ENCODE assay signal across 29 cellular contexts in the genomic region with DNA sequence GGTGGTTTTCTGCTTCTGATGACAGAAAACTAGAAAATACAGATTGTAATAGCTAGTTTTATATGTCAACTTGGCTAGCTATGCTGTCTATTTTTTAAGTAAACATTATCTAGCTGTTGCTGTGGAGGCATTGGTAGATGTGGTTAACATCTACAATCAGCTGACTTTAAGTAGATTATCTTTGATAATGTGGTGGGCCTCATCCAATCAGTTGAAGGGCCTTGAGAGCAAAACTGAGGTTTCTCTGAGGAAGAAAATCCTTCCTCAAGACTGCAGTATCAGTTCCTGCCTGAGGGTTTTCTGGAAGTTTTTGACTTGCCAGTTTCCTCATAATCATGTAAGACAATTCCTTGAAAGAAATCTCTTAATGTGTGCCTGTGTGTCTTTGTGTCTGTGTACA.
"Had no signal": no experiment of that assay in that cellular context is flagged by ENCODE, and none has a peak within 500 bp of the region (broad histone marks: within the 10 kb centered on the region; RNA-seq: fewer than 3 reads in every experiment).

No MANE protein-coding gene starts in this region.

- H3K79me2 ChIP-seq: hepatocyte had no signal

- DNase-seq: colonic mucosa; cortex of kidney; dermis blood vessel endothelial cell; dorsolateral prefrontal cortex; effector CD4-positive, alpha-beta T cell; effector CD8-positive, alpha-beta T cell; effector memory CD4-positive, alpha-beta T cell; effector memory CD8-positive, alpha-beta T cell; endodermal cell; erythroblast; esophagus squamous epithelium; foreskin fibroblast; foreskin keratinocyte; foreskin melanocyte; gastrocnemius medialis; glutamatergic neuron; head of caudate nucleus; heart left ventricle; heart right ventricle had no signal

- H3K9me3 ChIP-seq: colonic mucosa, esophagus muscularis mucosa, gastrocnemius medialis, gastroesophageal sphincter had no signal

- ATAC-seq: effector memory CD8-positive, alpha-beta T cell; esophagus mucosa; foreskin keratinocyte; gastrocnemius medialis; gastroesophageal sphincter; heart left ventricle; heart right ventricle had no signal

- FAIRE-seq: colon, endometrium, endothelial cell of umbilical vein, frontal cortex had no signal

- H3K27ac ChIP-seq: colonic mucosa, coronary artery, dorsolateral prefrontal cortex, epithelial cell of prostate, esophagus muscularis mucosa, esophagus squamous epithelium, foreskin keratinocyte, gastrocnemius medialis, gastroesophageal sphincter, heart left ventricle, heart right ventricle, hepatocyte had no signal

- H2AFZ ChIP-seq: hepatocyte had no signal

- H3K4me2 ChIP-seq: hepatocyte had no signal

- H3K4me1 ChIP-seq: colonic mucosa, esophagus muscularis mucosa, esophagus squamous epithelium, foreskin keratinocyte, gastrocnemius medialis, gastroesophageal sphincter, heart left ventricle, heart right ventricle had no signal

- H3K4me3 ChIP-seq: colonic mucosa, coronary artery, dorsolateral prefrontal cortex, esophagus muscularis mucosa, esophagus squamous epithelium, gastrocnemius medialis, gastroesophageal sphincter, heart left ventricle, heart right ventricle, hepatocyte had no signal

- H3K36me3 ChIP-seq: colonic mucosa, esophagus muscularis mucosa, esophagus squamous epithelium, gastrocnemius medialis, gastroesophageal sphincter, heart left ventricle, heart right ventricle had no signal

- H3K27me3 ChIP-seq: colonic mucosa, esophagus muscularis mucosa, esophagus squamous epithelium, foreskin keratinocyte, gastrocnemius medialis, gastroesophageal sphincter, heart left ventricle, heart right ventricle, hepatocyte had no signal
